ENCODE assay signal across 1 cellular context in the genomic region with DNA sequence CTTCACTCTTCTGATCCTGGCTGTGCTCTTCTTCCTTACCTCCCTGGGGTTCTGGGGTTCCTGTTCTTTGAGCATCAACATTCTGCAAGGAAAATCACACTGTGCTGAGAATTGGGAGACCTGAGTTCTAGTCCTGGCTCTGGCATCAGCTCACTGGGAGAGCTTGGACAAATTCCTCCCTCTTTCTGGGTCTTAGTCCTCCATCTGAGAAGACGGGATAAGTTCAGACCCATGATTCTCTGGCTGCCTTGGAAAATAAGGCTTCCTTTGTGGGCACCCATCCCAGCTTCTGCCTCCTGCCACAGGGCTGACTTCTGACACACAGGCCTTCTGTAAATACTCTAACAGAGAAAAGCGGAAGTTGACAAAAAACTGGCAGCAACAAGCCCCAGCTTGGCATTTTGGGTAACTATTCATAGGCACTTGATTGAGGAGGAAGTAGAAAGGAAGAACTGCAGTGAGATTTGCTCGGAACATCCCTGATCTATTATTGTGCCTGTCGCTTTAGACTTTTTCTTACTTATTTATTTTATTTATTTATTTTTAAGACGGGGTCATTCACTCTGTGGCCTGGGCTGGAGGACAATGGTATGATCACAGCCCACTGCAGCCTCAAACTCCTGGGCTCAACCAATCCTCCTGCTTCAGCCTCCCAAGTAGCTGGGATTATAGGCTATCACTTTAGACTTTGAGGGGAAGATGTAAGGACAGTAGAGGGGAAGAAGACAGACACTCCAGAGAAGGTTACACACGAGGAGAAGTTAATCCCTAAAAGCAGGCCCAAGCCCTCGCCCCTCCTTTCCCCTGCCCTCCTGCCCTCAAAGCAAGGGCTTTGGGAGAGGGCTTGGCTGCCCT.
TF ChIP-seq lines count a peak whose summit lies in the region.

No MANE protein-coding gene starts in this region.

TF ChIP-seq in HepG2, 621 proteins besides CTCF, POLR2A, EP300 and RAD21 (continued from another document and continues in another):
- TF ChIP-seq, protein P1, sequence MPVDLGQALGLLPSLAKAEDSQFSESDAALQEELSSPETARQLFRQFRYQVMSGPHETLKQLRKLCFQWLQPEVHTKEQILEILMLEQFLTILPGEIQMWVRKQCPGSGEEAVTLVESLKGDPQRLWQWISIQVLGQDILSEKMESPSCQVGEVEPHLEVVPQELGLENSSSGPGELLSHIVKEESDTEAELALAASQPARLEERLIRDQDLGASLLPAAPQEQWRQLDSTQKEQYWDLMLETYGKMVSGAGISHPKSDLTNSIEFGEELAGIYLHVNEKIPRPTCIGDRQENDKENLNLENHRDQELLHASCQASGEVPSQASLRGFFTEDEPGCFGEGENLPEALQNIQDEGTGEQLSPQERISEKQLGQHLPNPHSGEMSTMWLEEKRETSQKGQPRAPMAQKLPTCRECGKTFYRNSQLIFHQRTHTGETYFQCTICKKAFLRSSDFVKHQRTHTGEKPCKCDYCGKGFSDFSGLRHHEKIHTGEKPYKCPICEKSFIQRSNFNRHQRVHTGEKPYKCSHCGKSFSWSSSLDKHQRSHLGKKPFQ (CRISPR knock-in tag; IDR thresholded peaks at IDR 0.05; ENCODE audit: insufficient replicate concordance), result no peak
- no peak for TF ChIP-seq ZFP36L1 (CRISPR knock-in tag; IDR thresholded peaks at IDR 0.05)
- no peak for TF ChIP-seq MZF1 (CRISPR knock-in tag; IDR thresholded peaks at IDR 0.05; ENCODE audit: borderline replicate concordance)
- TF ChIP-seq, protein P2, sequence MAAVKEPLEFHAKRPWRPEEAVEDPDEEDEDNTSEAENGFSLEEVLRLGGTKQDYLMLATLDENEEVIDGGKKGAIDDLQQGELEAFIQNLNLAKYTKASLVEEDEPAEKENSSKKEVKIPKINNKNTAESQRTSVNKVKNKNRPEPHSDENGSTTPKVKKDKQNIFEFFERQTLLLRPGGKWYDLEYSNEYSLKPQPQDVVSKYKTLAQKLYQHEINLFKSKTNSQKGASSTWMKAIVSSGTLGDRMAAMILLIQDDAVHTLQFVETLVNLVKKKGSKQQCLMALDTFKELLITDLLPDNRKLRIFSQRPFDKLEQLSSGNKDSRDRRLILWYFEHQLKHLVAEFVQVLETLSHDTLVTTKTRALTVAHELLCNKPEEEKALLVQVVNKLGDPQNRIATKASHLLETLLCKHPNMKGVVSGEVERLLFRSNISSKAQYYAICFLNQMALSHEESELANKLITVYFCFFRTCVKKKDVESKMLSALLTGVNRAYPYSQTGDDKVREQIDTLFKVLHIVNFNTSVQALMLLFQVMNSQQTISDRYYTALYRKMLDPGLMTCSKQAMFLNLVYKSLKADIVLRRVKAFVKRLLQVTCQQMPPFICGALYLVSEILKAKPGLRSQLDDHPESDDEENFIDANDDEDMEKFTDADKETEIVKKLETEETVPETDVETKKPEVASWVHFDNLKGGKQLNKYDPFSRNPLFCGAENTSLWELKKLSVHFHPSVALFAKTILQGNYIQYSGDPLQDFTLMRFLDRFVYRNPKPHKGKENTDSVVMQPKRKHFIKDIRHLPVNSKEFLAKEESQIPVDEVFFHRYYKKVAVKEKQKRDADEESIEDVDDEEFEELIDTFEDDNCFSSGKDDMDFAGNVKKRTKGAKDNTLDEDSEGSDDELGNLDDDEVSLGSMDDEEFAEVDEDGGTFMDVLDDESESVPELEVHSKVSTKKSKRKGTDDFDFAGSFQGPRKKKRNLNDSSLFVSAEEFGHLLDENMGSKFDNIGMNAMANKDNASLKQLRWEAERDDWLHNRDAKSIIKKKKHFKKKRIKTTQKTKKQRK (IDR thresholded peaks at IDR 0.05; ENCODE audit: low read length), result no peak
- peak; percentile 55 for TF ChIP-seq FOSL2 (CRISPR knock-in tag; IDR thresholded peaks at IDR 0.05)
- no peak for TF ChIP-seq ZNF329 (CRISPR knock-in tag; IDR thresholded peaks at IDR 0.05; ENCODE audit: low read depth)
- TF ChIP-seq TSC22D2 (CRISPR knock-in tag; IDR thresholded peaks at IDR 0.05; ENCODE audit: borderline replicate concordance), result 0 out of 2 replicates have a peak, but pooled peaks have one; percentile 26
- TF ChIP-seq ZNF12 (CRISPR knock-in tag; IDR thresholded peaks at IDR 0.05), result no peak
- TF ChIP-seq ZNF619 (CRISPR knock-in tag; IDR thresholded peaks at IDR 0.05), result no peak; the same call in 1 of the 2 replicates
- TF ChIP-seq SIX1 (CRISPR knock-in tag; IDR thresholded peaks at IDR 0.05; ENCODE audit: borderline replicate concordance), result no peak; the same call in 1 of the 2 replicates
- no peak for TF ChIP-seq SRY (CRISPR knock-in tag; IDR thresholded peaks at IDR 0.05)
- no peak for TF ChIP-seq ZNF589 (CRISPR knock-in tag; conservative IDR thresholded peaks at IDR 0.05)
- TF ChIP-seq ZNF616 (CRISPR knock-in tag; IDR thresholded peaks at IDR 0.05; ENCODE audit: low read depth), result no peak
- no peak for TF ChIP-seq FOXJ3 (CRISPR knock-in tag; IDR thresholded peaks at IDR 0.05; ENCODE audit: borderline replicate concordance)
- no peak; the same call in none of the 2 replicates for TF ChIP-seq KDM2A (CRISPR knock-in tag; IDR thresholded peaks at IDR 0.05; ENCODE audit: borderline replicate concordance, low read depth)
- TF ChIP-seq REPIN1 (CRISPR knock-in tag; IDR thresholded peaks at IDR 0.05; ENCODE audit: borderline replicate concordance, low read depth), result 0 out of 2 replicates have a peak, but pooled peaks have one; percentile 41
- peak; percentile 72; the same call in 1 of the 2 replicates for TF ChIP-seq ARID2 (CRISPR knock-in tag; IDR thresholded peaks at IDR 0.05; ENCODE audit: borderline replicate concordance)
- no peak for TF ChIP-seq ZNF546 (CRISPR knock-in tag; conservative IDR thresholded peaks at IDR 0.05)
- no peak for TF ChIP-seq ZNF839 (CRISPR knock-in tag; IDR thresholded peaks at IDR 0.05; ENCODE audit: borderline replicate concordance)
- no peak; the same call in 1 of the 2 replicates for TF ChIP-seq ZNF614 (CRISPR knock-in tag; IDR thresholded peaks at IDR 0.05; ENCODE audit: borderline replicate concordance)
- no peak; the same call in 1 of the 2 replicates for TF ChIP-seq NFKBIZ (CRISPR knock-in tag; IDR thresholded peaks at IDR 0.05)
- peak; percentile 16; the same call in 1 of the 2 replicates for TF ChIP-seq ZNF350 (CRISPR knock-in tag; IDR thresholded peaks at IDR 0.05; ENCODE audit: borderline replicate concordance, low read depth)
- TF ChIP-seq SIX4 (CRISPR knock-in tag; IDR thresholded peaks at IDR 0.05), result no peak
- no peak for TF ChIP-seq ZNF570 (CRISPR knock-in tag; IDR thresholded peaks at IDR 0.05; ENCODE audit: borderline replicate concordance)
- TF ChIP-seq MTF2 (CRISPR knock-in tag; IDR thresholded peaks at IDR 0.05; ENCODE audit: borderline replicate concordance), result 0 out of 2 replicates have a peak, but pooled peaks have one; percentile 47
- TF ChIP-seq RBM22 (optimal IDR thresholded peaks at IDR 0.05; ENCODE audit: low read length), result no peak
- no peak for TF ChIP-seq PHB2 (IDR thresholded peaks at IDR 0.05; ENCODE audit: partially characterized antibody)
- no peak for TF ChIP-seq SALL2 (CRISPR knock-in tag; IDR thresholded peaks at IDR 0.05)
- TF ChIP-seq KLF16 (CRISPR knock-in tag; IDR thresholded peaks at IDR 0.05), result no peak
- no peak for TF ChIP-seq ZFP36 (IDR thresholded peaks at IDR 0.05; ENCODE audit: borderline replicate concordance, low read depth, low read length, partially characterized antibody)
- TF ChIP-seq, protein P3, sequence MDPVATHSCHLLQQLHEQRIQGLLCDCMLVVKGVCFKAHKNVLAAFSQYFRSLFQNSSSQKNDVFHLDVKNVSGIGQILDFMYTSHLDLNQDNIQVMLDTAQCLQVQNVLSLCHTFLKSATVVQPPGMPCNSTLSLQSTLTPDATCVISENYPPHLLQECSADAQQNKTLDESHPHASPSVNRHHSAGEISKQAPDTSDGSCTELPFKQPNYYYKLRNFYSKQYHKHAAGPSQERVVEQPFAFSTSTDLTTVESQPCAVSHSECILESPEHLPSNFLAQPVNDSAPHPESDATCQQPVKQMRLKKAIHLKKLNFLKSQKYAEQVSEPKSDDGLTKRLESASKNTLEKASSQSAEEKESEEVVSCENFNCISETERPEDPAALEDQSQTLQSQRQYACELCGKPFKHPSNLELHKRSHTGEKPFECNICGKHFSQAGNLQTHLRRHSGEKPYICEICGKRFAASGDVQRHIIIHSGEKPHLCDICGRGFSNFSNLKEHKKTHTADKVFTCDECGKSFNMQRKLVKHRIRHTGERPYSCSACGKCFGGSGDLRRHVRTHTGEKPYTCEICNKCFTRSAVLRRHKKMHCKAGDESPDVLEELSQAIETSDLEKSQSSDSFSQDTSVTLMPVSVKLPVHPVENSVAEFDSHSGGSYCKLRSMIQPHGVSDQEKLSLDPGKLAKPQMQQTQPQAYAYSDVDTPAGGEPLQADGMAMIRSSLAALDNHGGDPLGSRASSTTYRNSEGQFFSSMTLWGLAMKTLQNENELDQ (CRISPR knock-in tag; IDR thresholded peaks at IDR 0.05; ENCODE audit: borderline replicate concordance), result no peak
- TF ChIP-seq, protein P4, sequence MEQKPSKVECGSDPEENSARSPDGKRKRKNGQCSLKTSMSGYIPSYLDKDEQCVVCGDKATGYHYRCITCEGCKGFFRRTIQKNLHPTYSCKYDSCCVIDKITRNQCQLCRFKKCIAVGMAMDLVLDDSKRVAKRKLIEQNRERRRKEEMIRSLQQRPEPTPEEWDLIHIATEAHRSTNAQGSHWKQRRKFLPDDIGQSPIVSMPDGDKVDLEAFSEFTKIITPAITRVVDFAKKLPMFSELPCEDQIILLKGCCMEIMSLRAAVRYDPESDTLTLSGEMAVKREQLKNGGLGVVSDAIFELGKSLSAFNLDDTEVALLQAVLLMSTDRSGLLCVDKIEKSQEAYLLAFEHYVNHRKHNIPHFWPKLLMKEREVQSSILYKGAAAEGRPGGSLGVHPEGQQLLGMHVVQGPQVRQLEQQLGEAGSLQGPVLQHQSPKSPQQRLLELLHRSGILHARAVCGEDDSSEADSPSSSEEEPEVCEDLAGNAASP (CRISPR knock-in tag; IDR thresholded peaks at IDR 0.05; ENCODE audit: borderline replicate concordance), result 0 out of 2 replicates have a peak, but pooled peaks have one; percentile 28
- peak in 1 of 2 experiments; percentile 33; a peak in 1 of 4 replicates for TF ChIP-seq NR2F1 (CRISPR knock-in tag; IDR thresholded peaks at IDR 0.05)
- TF ChIP-seq SATB2 (CRISPR knock-in tag; IDR thresholded peaks at IDR 0.05), result no peak
- TF ChIP-seq ZNF567 (CRISPR knock-in tag; IDR thresholded peaks at IDR 0.05; ENCODE audit: borderline replicate concordance), result no peak
- TF ChIP-seq RFX3 (CRISPR knock-in tag; IDR thresholded peaks at IDR 0.05), result no peak
- no peak for TF ChIP-seq MAFG (CRISPR knock-in tag; IDR thresholded peaks at IDR 0.05)
- no peak for TF ChIP-seq ADNP (CRISPR knock-in tag; IDR thresholded peaks at IDR 0.05)
- no peak for TF ChIP-seq NFYC (CRISPR knock-in tag; IDR thresholded peaks at IDR 0.05)
- TF ChIP-seq NFE2L1 (CRISPR knock-in tag; IDR thresholded peaks at IDR 0.05; ENCODE audit: borderline replicate concordance), result no peak
- no peak for TF ChIP-seq ZNF207 (IDR thresholded peaks at IDR 0.05; ENCODE audit: borderline replicate concordance)
- TF ChIP-seq ELF1 (CRISPR knock-in tag; IDR thresholded peaks at IDR 0.05), result peak; percentile 89
- TF ChIP-seq LCORL (IDR thresholded peaks at IDR 0.05), result 0 out of 2 replicates have a peak, but pooled peaks have one; percentile 36
- TF ChIP-seq LCORL (CRISPR knock-in tag; IDR thresholded peaks at IDR 0.05), result peak; percentile 41
- TF ChIP-seq NR2F2 (IDR thresholded peaks at IDR 0.05; ENCODE audit: borderline replicate concordance, low read depth), result peak; percentile 40; the same call in 1 of the 2 replicates
- TF ChIP-seq EEA1 (CRISPR knock-in tag; IDR thresholded peaks at IDR 0.05; ENCODE audit: borderline replicate concordance), result no peak
- TF ChIP-seq CENPX (CRISPR knock-in tag; IDR thresholded peaks at IDR 0.05), result no peak
- TF ChIP-seq, protein P5, sequence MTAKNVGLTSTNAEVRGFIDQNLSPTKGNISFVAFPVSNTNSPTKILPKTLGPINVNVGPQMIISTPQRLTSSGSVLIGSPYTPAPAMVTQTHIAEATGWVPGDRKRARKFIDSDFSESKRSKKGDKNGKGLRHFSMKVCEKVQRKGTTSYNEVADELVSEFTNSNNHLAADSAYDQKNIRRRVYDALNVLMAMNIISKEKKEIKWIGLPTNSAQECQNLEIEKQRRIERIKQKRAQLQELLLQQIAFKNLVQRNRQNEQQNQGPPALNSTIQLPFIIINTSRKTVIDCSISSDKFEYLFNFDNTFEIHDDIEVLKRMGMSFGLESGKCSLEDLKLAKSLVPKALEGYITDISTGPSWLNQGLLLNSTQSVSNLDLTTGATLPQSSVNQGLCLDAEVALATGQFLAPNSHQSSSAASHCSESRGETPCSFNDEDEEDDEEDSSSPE (CRISPR knock-in tag; IDR thresholded peaks at IDR 0.05), result no peak
- no peak for TF ChIP-seq HIVEP1 (CRISPR knock-in tag; IDR thresholded peaks at IDR 0.05)
- TF ChIP-seq, protein P6, sequence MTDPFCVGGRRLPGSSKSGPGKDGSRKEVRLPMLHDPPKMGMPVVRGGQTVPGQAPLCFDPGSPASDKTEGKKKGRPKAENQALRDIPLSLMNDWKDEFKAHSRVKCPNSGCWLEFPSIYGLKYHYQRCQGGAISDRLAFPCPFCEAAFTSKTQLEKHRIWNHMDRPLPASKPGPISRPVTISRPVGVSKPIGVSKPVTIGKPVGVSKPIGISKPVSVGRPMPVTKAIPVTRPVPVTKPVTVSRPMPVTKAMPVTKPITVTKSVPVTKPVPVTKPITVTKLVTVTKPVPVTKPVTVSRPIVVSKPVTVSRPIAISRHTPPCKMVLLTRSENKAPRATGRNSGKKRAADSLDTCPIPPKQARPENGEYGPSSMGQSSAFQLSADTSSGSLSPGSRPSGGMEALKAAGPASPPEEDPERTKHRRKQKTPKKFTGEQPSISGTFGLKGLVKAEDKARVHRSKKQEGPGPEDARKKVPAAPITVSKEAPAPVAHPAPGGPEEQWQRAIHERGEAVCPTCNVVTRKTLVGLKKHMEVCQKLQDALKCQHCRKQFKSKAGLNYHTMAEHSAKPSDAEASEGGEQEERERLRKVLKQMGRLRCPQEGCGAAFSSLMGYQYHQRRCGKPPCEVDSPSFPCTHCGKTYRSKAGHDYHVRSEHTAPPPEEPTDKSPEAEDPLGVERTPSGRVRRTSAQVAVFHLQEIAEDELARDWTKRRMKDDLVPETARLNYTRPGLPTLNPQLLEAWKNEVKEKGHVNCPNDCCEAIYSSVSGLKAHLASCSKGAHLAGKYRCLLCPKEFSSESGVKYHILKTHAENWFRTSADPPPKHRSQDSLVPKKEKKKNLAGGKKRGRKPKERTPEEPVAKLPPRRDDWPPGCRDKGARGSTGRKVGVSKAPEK (CRISPR knock-in tag; IDR thresholded peaks at IDR 0.05; ENCODE audit: borderline replicate concordance), result no peak
- TF ChIP-seq SNRNP70 (IDR thresholded peaks at IDR 0.05; ENCODE audit: low read depth, low read length), result no peak
- TF ChIP-seq HMG20A (CRISPR knock-in tag; IDR thresholded peaks at IDR 0.05; ENCODE audit: borderline replicate concordance), result peak; percentile 56; the same call in 1 of the 2 replicates
- no peak for TF ChIP-seq KAT7 (CRISPR knock-in tag; IDR thresholded peaks at IDR 0.05; ENCODE audit: borderline replicate concordance)
- no peak for TF ChIP-seq ZNF674 (CRISPR knock-in tag; IDR thresholded peaks at IDR 0.05; ENCODE audit: low read depth)
- no peak for TF ChIP-seq JARID2 (CRISPR knock-in tag; IDR thresholded peaks at IDR 0.05; ENCODE audit: insufficient replicate concordance)
- peak; percentile 40 for TF ChIP-seq BCL6 (CRISPR knock-in tag; IDR thresholded peaks at IDR 0.05)
- no peak for TF ChIP-seq GATA4 (IDR thresholded peaks at IDR 0.05; ENCODE audit: borderline replicate concordance, low read depth)
- no peak for TF ChIP-seq FLYWCH1 (CRISPR knock-in tag; IDR thresholded peaks at IDR 0.05)
- peak; percentile 98 for TF ChIP-seq ZNF205 (CRISPR knock-in tag; IDR thresholded peaks at IDR 0.05)
- TF ChIP-seq ZNF7 (CRISPR knock-in tag; IDR thresholded peaks at IDR 0.05), result no peak
- no peak; the same call in 1 of the 2 replicates for TF ChIP-seq MEF2D (CRISPR knock-in tag; IDR thresholded peaks at IDR 0.05)
- TF ChIP-seq HDAC2 (CRISPR knock-in tag; IDR thresholded peaks at IDR 0.05), result peak; percentile 58
